Comparison of ENCODE assay signal across 21 cellular contexts in the genomic region with DNA sequence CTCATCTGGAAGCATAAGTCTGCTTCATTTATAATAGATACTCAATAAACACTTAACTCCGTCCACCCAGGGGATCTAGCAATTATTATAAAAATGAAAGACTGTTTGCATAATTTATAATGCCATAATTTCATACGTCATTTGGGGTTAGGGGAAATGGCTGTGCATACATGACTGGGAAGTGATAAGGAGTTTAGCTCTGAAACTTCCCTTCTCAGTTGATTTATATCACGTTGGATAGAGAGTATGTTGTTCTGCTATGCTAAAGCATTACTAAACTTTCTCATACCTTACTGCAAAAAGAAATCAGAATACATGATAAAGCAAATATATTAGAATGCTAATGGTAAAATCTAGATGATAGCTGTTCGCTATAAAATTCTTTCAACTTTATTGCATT.
A peak's percentile ranks its signal among the peaks of the same experiment; 100 is the strongest.
DNase-seq lines count a peak whose midpoint lies in the region; ATAC-seq, FAIRE-seq and TF ChIP-seq lines count a peak whose summit lies in the region.
"Had no signal": no experiment of that assay in that cellular context is flagged by ENCODE, and none has a peak within 500 bp of the region (broad histone marks: within the 10 kb centered on the region; RNA-seq: fewer than 3 reads in every experiment).

No MANE protein-coding gene starts in this region.

- H3K9me3 ChIP-seq in BLaER1, result peaks cover 13% of the 10 kb centered on the region
- no peaks in the 10 kb centered on the region for H3K9me3 ChIP-seq in CD8-positive, alpha-beta memory T cell (ENCODE audit: low read length)
- no peaks in the 10 kb centered on the region for H3K9me3 ChIP-seq in T-helper 17 cell (ENCODE audit: control insufficient read depth, low read length, poor library complexity, severe bottlenecking)
- H3K9me3 ChIP-seq: stomach had no signal

- peak overlapping the region; percentile 88 for H3K4me2 ChIP-seq in BLaER1

- no peak for FAIRE-seq in RCC 7860 (lab: Jason Lieb, UNC)
- FAIRE-seq: GM12891 had no signal

- CTCF ChIA-PET in CD8-positive, alpha-beta memory T cell (lab: Charles Lee), result no interaction called here

- no peaks in the 10 kb centered on the region for H4K20me1 ChIP-seq in BLaER1

- H3K4me3 Mint-ChIP-seq in CD8-positive, alpha-beta memory T cell, result peak overlapping the region in 3 of 7 donors; percentile 13 to 26 (median 21)
- H3K4me3 Mint-ChIP-seq in T-helper 17 cell, result no peak overlapping the region
- H3K4me3 Mint-ChIP-seq: nephron progenitor cell, type B pancreatic cell had no signal

- no peaks in the 10 kb centered on the region for H3K9me3 Mint-ChIP-seq in CD8-positive, alpha-beta memory T cell
- H3K9me3 Mint-ChIP-seq: activated T-helper 2 cell treated with anti-CD3 and anti-CD28 coated beads, Interferon-gamma antibody, Interleukin-2, Interleukin-4, amounts not matched to agents 10 μg/mL and 5 μg/mL and 100 μg/mL, durations not matched to agents 14 hours and 24 hours and 36 hours; type B pancreatic cell had no signal

- no peak overlapping the region for H3K4me3 ChIP-seq in BLaER1
- no peak overlapping the region for H3K4me3 ChIP-seq in CD8-positive, alpha-beta memory T cell (ENCODE audit: low read length)
- H3K4me3 ChIP-seq: stomach had no signal

- DNase-seq in CD8-positive, alpha-beta memory T cell, result no peak
- no peak for DNase-seq in T-helper 17 cell
- DNase-seq in erythroblast (lab: John Stamatoyannopoulos, UW), result peak; percentile 12 to 13
- DNase-seq in T1000 (lab: John Stamatoyannopoulos, UW), result no peak
- DNase-seq in NCI-H446 treated with DMSO at 0.1 percent for 48 hours (lab: John Stamatoyannopoulos, UW), result no peak
- DNase-seq in RCC 7860 (ENCODE audit: low spot score), result no peak
- no peak for DNase-seq in amniotic stem cell (lab: John Stamatoyannopoulos, UW)
- DNase-seq: anterior cingulate cortex; Calu3; central memory CD4-positive, alpha-beta T cell; effector CD8-positive, alpha-beta T cell; NCI-H1436 treated with DMSO at 0.1 percent for 48 hours; nephron progenitor cell; posterior cingulate gyrus; RPMI8226; stimulated activated CD4-positive, alpha-beta T cell treated with anti-CD3 and anti-CD28 coated beads, Interleukin-1b, Interleukin-23, amount 100 ng/mL, for 48 hours; stomach had no signal

- H3K27me3 ChIP-seq in BLaER1, result no peaks in the 10 kb centered on the region
- no peaks in the 10 kb centered on the region for H3K27me3 ChIP-seq in CD8-positive, alpha-beta memory T cell (ENCODE audit: insufficient read depth, low read length, poor library complexity, severe bottlenecking)
- H3K27me3 ChIP-seq: stomach had no signal

- no peak for TF ChIP-seq POLR2A in erythroblast (IDR thresholded peaks at IDR 0.05; ENCODE audit: low read length)

- peaks cover 46% of the 10 kb centered on the region for H3K36me3 ChIP-seq in BLaER1
- peaks cover 30% of the 10 kb centered on the region for H3K36me3 ChIP-seq in CD8-positive, alpha-beta memory T cell (ENCODE audit: insufficient read depth, low read length)

- peak overlapping the region in 7 of 8 donors; percentile 11 to 81 (median 53) for H3K27ac Mint-ChIP-seq in CD8-positive, alpha-beta memory T cell
- peak overlapping the region; percentile 96 for H3K27ac Mint-ChIP-seq in T-helper 17 cell
- H3K27ac Mint-ChIP-seq: activated T-helper 2 cell treated with anti-CD3 and anti-CD28 coated beads, Interferon-gamma antibody, Interleukin-2, Interleukin-4, amounts not matched to agents 10 μg/mL and 5 μg/mL and 100 μg/mL, durations not matched to agents 14 hours and 24 hours and 36 hours; type B pancreatic cell had no signal

- H3K36me3 Mint-ChIP-seq in CD8-positive, alpha-beta memory T cell, result peaks cover 0 to 71% (median 8%) of the 10 kb centered on the region in 3 donors
- H3K36me3 Mint-ChIP-seq in T-helper 17 cell (ENCODE audit: low read depth), result peaks cover 6% of the 10 kb centered on the region

- peaks cover 94% of the 10 kb centered on the region for H3K4me1 ChIP-seq in BLaER1
- peaks cover 70% of the 10 kb centered on the region for H3K4me1 ChIP-seq in CD8-positive, alpha-beta memory T cell (ENCODE audit: insufficient read depth, low read length)

- no peak for ATAC-seq in T-helper 17 cell

- peaks cover 0 to 1% of the 10 kb centered on the region in 2 donors for H3K27me3 Mint-ChIP-seq in CD8-positive, alpha-beta memory T cell
- H3K27me3 Mint-ChIP-seq in T-helper 17 cell, result no peaks in the 10 kb centered on the region
- H3K27me3 Mint-ChIP-seq: type B pancreatic cell had no signal

- H3K9ac ChIP-seq in BLaER1, result peak overlapping the region; percentile 79

- H3K27ac ChIP-seq in BLaER1, result peak overlapping the region; percentile 99
- H3K27ac ChIP-seq in CD8-positive, alpha-beta memory T cell (ENCODE audit: low read depth, low read length), result no peak overlapping the region

- peaks cover 86 to 96% (median 96%) of the 10 kb centered on the region in 3 donors for H3K4me1 Mint-ChIP-seq in CD8-positive, alpha-beta memory T cell
- peaks cover 61% of the 10 kb centered on the region for H3K4me1 Mint-ChIP-seq in T-helper 17 cell

- POLR2A ChIA-PET in CD8-positive, alpha-beta memory T cell (lab: Charles Lee), result no interaction called here

Comparison
In these comparisons a context has a peak if more than half of its experiments do, and no peak if none do; other contexts are left out.
1. DNase-seq: peak in erythroblast (2 of 2); none in CD8-positive, alpha-beta memory T cell (0 of 5), T-helper 17 cell (0 of 3), T1000 (single experiment), NCI-H446 treated with DMSO at 0.1 percent for 48 hours (single experiment), RCC 7860 (single experiment) and amniotic stem cell (single experiment).